Comparison of ENCODE assay signal across 18 cellular contexts in genomic region chr14:31576949-31577348, GRCh38. TPM values are rescaled to one million over a fixed set of nuclear protein-coding genes. Genes with fewer than 3 reads are reported as not detected.
DNase-seq lines count a peak whose midpoint lies in the region; ATAC-seq and TF ChIP-seq lines count a peak whose summit lies in the region.
"Had no signal": no experiment of that assay in that cellular context is flagged by ENCODE, and none has a peak within 500 bp of the region (broad histone marks: within the 10 kb centered on the region; RNA-seq: fewer than 3 reads in every experiment).

No MANE protein-coding gene starts in this region.

- ATAC-seq in activated CD4-positive, alpha-beta T cell treated with anti-CD3 and anti-CD28 coated beads for 36 hours = peak; percentile 49
- no peak for ATAC-seq in GM19467 (IDR thresholded peaks at IDR 0.05; ENCODE audit: unreplicated experiment)
- ATAC-seq: A549; CD8-positive, alpha-beta T cell had no signal

- no peaks in the 10 kb centered on the region for H3K9me3 Mint-ChIP-seq in activated CD4-positive, alpha-beta T cell treated with anti-CD3 and anti-CD28 coated beads for 36 hours (ENCODE audit: low read depth)
- H3K9me3 Mint-ChIP-seq in activated CD4-positive, alpha-beta T cell treated with anti-CD3 and anti-CD28 coated beads, Interleukin-2, amount 10 ng/mL, durations not matched to agents 24 days and 14 days = no peaks in the 10 kb centered on the region
- H3K9me3 Mint-ChIP-seq: CD4-positive, alpha-beta T cell; CD8-positive, alpha-beta T cell had no signal

- H3K27ac Mint-ChIP-seq in activated CD4-positive, alpha-beta T cell treated with anti-CD3 and anti-CD28 coated beads for 36 hours = peak overlapping the region; percentile 38
- no peak overlapping the region for H3K27ac Mint-ChIP-seq in activated CD4-positive, alpha-beta T cell treated with anti-CD3 and anti-CD28 coated beads, Interleukin-2, amount 10 ng/mL, durations not matched to agents 24 days and 14 days
- H3K27ac Mint-ChIP-seq: B cell; CD4-positive, alpha-beta T cell; CD8-positive, alpha-beta T cell had no signal

- H3K36me3 ChIP-seq in spleen = peaks cover 0 to 22% (median 0%) of the 10 kb centered on the region in 6 donors

- H3K4me3 Mint-ChIP-seq in activated CD4-positive, alpha-beta T cell treated with anti-CD3 and anti-CD28 coated beads for 36 hours = no peak overlapping the region
- no peak overlapping the region for H3K4me3 Mint-ChIP-seq in activated CD4-positive, alpha-beta T cell treated with anti-CD3 and anti-CD28 coated beads, Interleukin-2, amount 10 ng/mL, durations not matched to agents 24 days and 14 days
- H3K4me3 Mint-ChIP-seq: B cell; CD4-positive, alpha-beta T cell; CD8-positive, alpha-beta T cell had no signal

- no peaks in the 10 kb centered on the region for H3K27me3 Mint-ChIP-seq in activated CD4-positive, alpha-beta T cell treated with anti-CD3 and anti-CD28 coated beads for 36 hours
- H3K27me3 Mint-ChIP-seq in activated CD4-positive, alpha-beta T cell treated with anti-CD3 and anti-CD28 coated beads, Interleukin-2, amount 10 ng/mL, durations not matched to agents 24 days and 14 days = no peaks in the 10 kb centered on the region
- H3K27me3 Mint-ChIP-seq: B cell; CD4-positive, alpha-beta T cell had no signal

- H3K36me3 Mint-ChIP-seq in activated CD4-positive, alpha-beta T cell treated with anti-CD3 and anti-CD28 coated beads for 36 hours (ENCODE audit: low read depth) = peaks cover 15% of the 10 kb centered on the region
- peaks cover 9% of the 10 kb centered on the region for H3K36me3 Mint-ChIP-seq in activated CD4-positive, alpha-beta T cell treated with anti-CD3 and anti-CD28 coated beads, Interleukin-2, amount 10 ng/mL, durations not matched to agents 24 days and 14 days (ENCODE audit: low read depth)

- no peaks in the 10 kb centered on the region for H3K9me3 ChIP-seq in spleen
- H3K9me3 ChIP-seq: A549; BLaER1 treated with 17β-estradiol and CSF1 and Interleukin-3, amounts not matched to agents 10 nM and 100 nM; Caco-2 had no signal

- H3K4me3 ChIP-seq in spleen = no peak overlapping the region
- H3K4me3 ChIP-seq: A549; BLaER1 treated with 17β-estradiol and CSF1 and Interleukin-3, amounts not matched to agents 10 nM and 100 nM had no signal

- intact Hi-C loops in activated CD4-positive, alpha-beta T cell treated with anti-CD3 and anti-CD28 coated beads for 36 hours (cut with DNase I, micrococcal nuclease) = no loop called here
- intact Hi-C loops in activated CD4-positive, alpha-beta T cell treated with anti-CD3 and anti-CD28 coated beads, Interleukin-2, amount 10 ng/mL, durations not matched to agents 24 days and 14 days (cut with micrococcal nuclease) = no loop called here
- intact Hi-C loops in spleen (cut with DNase I; ENCODE audit: low total_unique reads) = no loop called here

- peak overlapping the region in 5 of 8 donors; percentile 5 to 74 (median 60) for H3K27ac ChIP-seq in spleen
- H3K27ac ChIP-seq: 22Rv1; A549; BLaER1 treated with 17β-estradiol and CSF1 and Interleukin-3, amounts not matched to agents 10 nM and 100 nM; C4-2B had no signal

- H3K27me3 ChIP-seq in spleen (replicated peaks in 1 of 7) = no peaks in the 10 kb centered on the region
- H3K27me3 ChIP-seq: BLaER1 treated with 17β-estradiol and CSF1 and Interleukin-3, amounts not matched to agents 10 nM and 100 nM had no signal

- peaks cover 0 to 23% (median 4%) of the 10 kb centered on the region in 6 donors for H3K4me1 ChIP-seq in spleen
- H3K4me1 ChIP-seq: A549; BLaER1 treated with 17β-estradiol and CSF1 and Interleukin-3, amounts not matched to agents 10 nM and 100 nM; Caco-2 had no signal

- TF ChIP-seq CTCF in spleen (IDR thresholded peaks at IDR 0.05 in 8 of 11, conservative IDR thresholded peaks at IDR 0.05 in 3 of 11) = no peak

- POLR2A ChIA-PET in activated CD4-positive, alpha-beta T cell treated with anti-CD3 and anti-CD28 coated beads for 36 hours (lab: Charles Lee) = no interaction called here

- WGBS in spleen, 5 donors = 88 to 97% (median 91%) methylated on average over 1 of the region's 1 CpG

- no peak for TF ChIP-seq POLR2A in spleen (IDR thresholded peaks at IDR 0.05)

- H3K4me1 Mint-ChIP-seq in activated CD4-positive, alpha-beta T cell treated with anti-CD3 and anti-CD28 coated beads for 36 hours = peaks cover 14% of the 10 kb centered on the region
- H3K4me1 Mint-ChIP-seq in activated CD4-positive, alpha-beta T cell treated with anti-CD3 and anti-CD28 coated beads, Interleukin-2, amount 10 ng/mL, durations not matched to agents 24 days and 14 days = peaks cover 3% of the 10 kb centered on the region
- H3K4me1 Mint-ChIP-seq: B cell had no signal

- CTCF ChIA-PET in activated CD4-positive, alpha-beta T cell treated with anti-CD3 and anti-CD28 coated beads for 36 hours (lab: Charles Lee) = interaction anchor here (0.6 to 1.1 kb wide), 3 partner anchors 10 to 610 kb away, joined by 3 to 4 read pairs (median 3); no protein-coding TSS in a partner anchor

- no peak for DNase-seq in activated CD4-positive, alpha-beta T cell treated with anti-CD3 and anti-CD28 coated beads for 36 hours
- DNase-seq in activated CD4-positive, alpha-beta T cell treated with anti-CD3 and anti-CD28 coated beads, Interleukin-2, amount 10 ng/mL, durations not matched to agents 24 days and 14 days = no peak
- DNase-seq in MV-4-11 (lab: John Stamatoyannopoulos, UW) (peak; percentile 35), spleen (no peak)
- DNase-seq in activated naive CD4-positive, alpha-beta T cell treated with Interleukin-2 at 50 U/mL for 16 hours = no peak
- DNase-seq: AML-193; Caco-2; Calu3; CD4-positive, alpha-beta T cell; CD8-positive, alpha-beta T cell; DMS79 treated with DMSO at 0.1 percent for 48 hours; GF-D8 had no signal

RNA-seq across cellular contexts. Expression of gene NUBPL, which starts 15.7 kb away (rescaled TPM):
- 10 to 100 TPM in 1 of 2 experiments, 1 to 10 TPM in 1; 9.5 to 14.9 TPM for total RNA-seq in activated CD4-positive, alpha-beta T cell treated with anti-CD3 and anti-CD28 coated beads for 36 hours
- total RNA-seq in activated CD4-positive, alpha-beta T cell treated with anti-CD3 and anti-CD28 coated beads, Interleukin-2, amount 10 ng/mL, durations not matched to agents 24 days and 14 days = 12.1 and 12.3 TPM in 2 replicates
- total RNA-seq in spleen = 10 to 100 TPM; 12.3 to 28.2 (median 18.0) TPM
- polyA plus RNA-seq in spleen = 1 to 10 TPM; 4.1 to 5.5 (median 4.9) TPM
